20 cellular contexts compared by ENCODE assay signal in genomic region chr1:59342801-59343575, GRCh38. TPM values are rescaled to one million over a fixed set of nuclear protein-coding genes. Genes with fewer than 3 reads are reported as not detected.
DNase-seq lines count a peak whose midpoint lies in the region; ATAC-seq, FAIRE-seq and TF ChIP-seq lines count a peak whose summit lies in the region.
"Had no signal": no experiment of that assay in that cellular context is flagged by ENCODE, and none has a peak within 500 bp of the region (broad histone marks: within the 10 kb centered on the region; RNA-seq: fewer than 3 reads in every experiment).

No MANE protein-coding gene starts in this region.

- no peak overlapping the region for H2BK120ac ChIP-seq in trophoblast cell (ENCODE audit: insufficient read depth, low read length, poor library complexity)

- H3K4me1 ChIP-seq in HepG2 (ENCODE audit: insufficient read depth, low read length) = peaks cover 21% of the 10 kb centered on the region
- peaks cover 0 to 20% (median 9%) of the 10 kb centered on the region in 4 donors for H3K4me1 ChIP-seq in right lobe of liver
- peaks cover 2 to 3% of the 10 kb centered on the region in 2 experiments for H3K4me1 ChIP-seq in trophoblast cell (ENCODE audit: control insufficient read depth in 1 of 2, insufficient read depth in 2 of 2, low read length in 2 of 2)
- H3K4me1 ChIP-seq in colonic mucosa = no peaks in the 10 kb centered on the region
- H3K4me1 ChIP-seq in effector memory CD4-positive, alpha-beta T cell (ENCODE audit: control insufficient read depth, insufficient read depth, low read length, poor library complexity, severe bottlenecking) = no peaks in the 10 kb centered on the region
- H3K4me1 ChIP-seq: Peyer's patch had no signal

- no peak overlapping the region for H4K12ac ChIP-seq in trophoblast cell (ENCODE audit: low read depth, low read length)

- H4K91ac ChIP-seq in trophoblast cell (ENCODE audit: low read depth, low read length) = no peak overlapping the region

- 86% methylated on average over 3 of the region's 3 CpGs for WGBS in HepG2 (ENCODE audit: low lambda C conversion rate)
- 98% methylated on average over 3 of the region's 3 CpGs for WGBS in right lobe of liver (ENCODE audit: insufficient coverage, low coverage, low lambda C conversion rate, missing lambda C conversion rate)
- WGBS in trophoblast cell (ENCODE audit: extremely low coverage, insufficient coverage, insufficient read length) = no CpG with 5 or more reads among the region's 3 CpGs

- ATAC-seq in HepG2 (peak; percentile 69; the same call in 2 of the 3 replicates), right lobe of liver (no peak)

- H3K4me2 ChIP-seq in HepG2 (ENCODE audit: low read depth, low read length) (no peak overlapping the region), trophoblast cell (ENCODE audit: low read length) (no peak overlapping the region)

- DNase-seq in HepG2 (ENCODE audit: low spot score) (peak; percentile 40), right lobe of liver (no peak), iPS-NIHi11 (ENCODE audit: low spot score) (peak; percentile 12), trophoblast cell (no peak), colonic mucosa (no peak), NCI-H526 (lab: John Stamatoyannopoulos, UW) (no peak)
- no peak for DNase-seq in effector memory CD4-positive, alpha-beta T cell
- DNase-seq: DMS53, EL, GF-D8, HFFc6, MG63, NCI-H1048, NCI-H1417 treated with DMSO at 0.1 percent for 48 hours, NCI-H187, NCI-H82, Peyer's patch had no signal

- H2AFZ ChIP-seq in HepG2 (ENCODE audit: low read length) (no peak overlapping the region), trophoblast cell (ENCODE audit: insufficient read depth, low read length, poor library complexity) (no peak overlapping the region)

- H3K27ac ChIP-seq in HepG2 (ENCODE audit: extremely low read length, insufficient read depth, low read length) (no peak overlapping the region), right lobe of liver (no peak overlapping the region), trophoblast cell (ENCODE audit: low read depth, low read length) (peak overlapping the region; percentile 37), colonic mucosa (no peak overlapping the region)
- no peak overlapping the region for H3K27ac ChIP-seq in effector memory CD4-positive, alpha-beta T cell (ENCODE audit: insufficient read depth, low read length, poor library complexity, severe bottlenecking)
- H3K27ac ChIP-seq: Peyer's patch had no signal

- no peak overlapping the region for H3K4ac ChIP-seq in trophoblast cell (ENCODE audit: low read depth, low read length)

- H3K9ac ChIP-seq in HepG2 (ENCODE audit: insufficient read depth, low read depth, low read length) (no peak overlapping the region), trophoblast cell (ENCODE audit: low read length) (no peak overlapping the region), colonic mucosa (ENCODE audit: low read depth in 2 of 2, low read length in 2 of 2) (no peak overlapping the region)

- TF ChIP-seq POLR2A in HepG2 (IDR thresholded peaks at IDR 0.05; ENCODE audit: insufficient read depth in 1 of 2, low read depth in 2 of 2, low read length in 2 of 2) = no peak
- TF ChIP-seq POLR2A in right lobe of liver (IDR thresholded peaks at IDR 0.05) = no peak

- H3K36me3 ChIP-seq in HepG2 (replicated peaks in 1 of 2; ENCODE audit: control insufficient read depth in 1 of 2, insufficient read depth in 2 of 2, low read length in 2 of 2) (no peaks in the 10 kb centered on the region), right lobe of liver (no peaks in the 10 kb centered on the region), trophoblast cell (ENCODE audit: control insufficient read depth in 1 of 2, insufficient read depth in 2 of 2, low read length in 2 of 2) (no peaks in the 10 kb centered on the region), colonic mucosa (no peaks in the 10 kb centered on the region)
- H3K36me3 ChIP-seq in effector memory CD4-positive, alpha-beta T cell (ENCODE audit: control insufficient read depth, insufficient read depth, low read length) = no peaks in the 10 kb centered on the region
- H3K36me3 ChIP-seq: MG63, Peyer's patch had no signal

- TF ChIP-seq CTCF in HepG2 (CRISPR knock-in tag; IDR thresholded peaks at IDR 0.05) (no peak), right lobe of liver (IDR thresholded peaks at IDR 0.05) (no peak), colonic mucosa (IDR thresholded peaks at IDR 0.05) (no peak)

- TF ChIP-seq EP300 in HepG2 (IDR thresholded peaks at IDR 0.05; ENCODE audit: low read depth in 2 of 2, low read length in 2 of 2) (no peak), HepG2 (CRISPR knock-in tag; IDR thresholded peaks at IDR 0.05; ENCODE audit: borderline replicate concordance) (no peak)

- H3K79me1 ChIP-seq in trophoblast cell (ENCODE audit: low read length) = no peaks in the 10 kb centered on the region

- H3K9me3 ChIP-seq in HepG2 (ENCODE audit: low read length) = no peaks in the 10 kb centered on the region
- H3K9me3 ChIP-seq in right lobe of liver = no peaks in the 10 kb centered on the region
- no peaks in the 10 kb centered on the region for H3K9me3 ChIP-seq in trophoblast cell (ENCODE audit: insufficient read depth, low read depth, low read length)
- H3K9me3 ChIP-seq in colonic mucosa = no peaks in the 10 kb centered on the region
- H3K9me3 ChIP-seq in effector memory CD4-positive, alpha-beta T cell (ENCODE audit: control insufficient read depth, low read length) = no peaks in the 10 kb centered on the region
- H3K9me3 ChIP-seq: MG63, Peyer's patch had no signal

- no peak overlapping the region for H2BK12ac ChIP-seq in trophoblast cell (ENCODE audit: low read length)

- no peak overlapping the region for H2AK5ac ChIP-seq in trophoblast cell (ENCODE audit: low read length)

- H3K79me2 ChIP-seq in HepG2 (ENCODE audit: insufficient read depth, low read length) = no peaks in the 10 kb centered on the region
- H3K79me2 ChIP-seq in trophoblast cell (ENCODE audit: control insufficient read depth, insufficient read depth, low read length, poor library complexity) = no peaks in the 10 kb centered on the region

- POLR2A ChIA-PET in HepG2 (lab: Yijun Ruan, JAX) = no interaction called here

- no peak overlapping the region for H3K23ac ChIP-seq in trophoblast cell (ENCODE audit: low read length)

- in situ Hi-C loops in HepG2 (cut with HindIII; ENCODE audit: extremely low pct_ligation_motif_present, low pct_unique_long_range_greater_than_20kb) = no loop called here

- no peak overlapping the region for H3K14ac ChIP-seq in trophoblast cell (ENCODE audit: low read length)

- TF ChIP-seq RAD21 in HepG2 (CRISPR knock-in tag; IDR thresholded peaks at IDR 0.05) = no peak

- H4K20me1 ChIP-seq in HepG2 (ENCODE audit: insufficient read depth, low read length) = no peaks in the 10 kb centered on the region

- CTCF ChIA-PET in HepG2 (lab: Yijun Ruan, JAX; ENCODE audit: low intra/inter-chr PET ratio, low total read pairs) = no interaction called here

- FAIRE-seq in HepG2 (lab: Jason Lieb, UNC) = no peak
- FAIRE-seq: D721Med, H54 had no signal

- no TSS peak for BruUV-seq in HepG2 (replicated peaks; lab: Mats Ljungman, UMichigan)

- H3K4me3 ChIP-seq in HepG2 (replicated peaks in 1 of 3; ENCODE audit: insufficient read depth in 1 of 3, low read depth in 2 of 3, low read length in 3 of 3) (no peak overlapping the region), right lobe of liver (no peak overlapping the region), trophoblast cell (ENCODE audit: low read depth, low read length) (no peak overlapping the region), colonic mucosa (no peak overlapping the region)
- H3K4me3 ChIP-seq in effector memory CD4-positive, alpha-beta T cell (ENCODE audit: insufficient read depth, low read depth, low read length, poor library complexity, severe bottlenecking) = no peak overlapping the region
- H3K4me3 ChIP-seq: MG63, Peyer's patch had no signal

- H4K8ac ChIP-seq in trophoblast cell (ENCODE audit: low read depth, low read length) = no peak overlapping the region

- intact Hi-C loops in HepG2 (cut with micrococcal nuclease; ENCODE audit: unreplicated experiment) = no loop called here
- intact Hi-C loops in right lobe of liver (cut with DNase I) = no loop called here
- intact Hi-C loops in colonic mucosa (cut with DNase I) = no loop called here

- H2BK5ac ChIP-seq in trophoblast cell (ENCODE audit: low read depth, low read length, poor library complexity) = no peak overlapping the region

- no peaks in the 10 kb centered on the region for H3K27me3 ChIP-seq in HepG2 (ENCODE audit: control insufficient read depth in 1 of 2, insufficient read depth in 2 of 2, low read length in 2 of 2)
- H3K27me3 ChIP-seq in right lobe of liver = no peaks in the 10 kb centered on the region
- no peaks in the 10 kb centered on the region for H3K27me3 ChIP-seq in trophoblast cell (ENCODE audit: insufficient read depth, low read length)
- H3K27me3 ChIP-seq in colonic mucosa = no peaks in the 10 kb centered on the region
- no peaks in the 10 kb centered on the region for H3K27me3 ChIP-seq in effector memory CD4-positive, alpha-beta T cell (replicated peaks; ENCODE audit: control insufficient read depth, insufficient read depth, low read length, poor library complexity, severe bottlenecking)
- H3K27me3 ChIP-seq: MG63, Peyer's patch had no signal

- H3K18ac ChIP-seq in trophoblast cell (ENCODE audit: low read length) = no peak overlapping the region

RNA-seq across cellular contexts. Expression of gene FGGY, which starts 46.1 kb away (rescaled TPM):
- total RNA-seq in HepG2 (2016; rRNA removed; fragmentation: Illumina TruSeq; extraction: Trizol) = 15.7 and 20.0 TPM in 2 replicates
- 59.4 and 62.1 TPM in 2 replicates for total RNA-seq in HepG2 (2016; cell fraction: cytosol; rRNA removed; fragmentation: Illumina TruSeq; extraction: Trizol; ENCODE audit: low read depth)
- total RNA-seq in HepG2 (2016; cell fraction: insoluble cytoplasmic fraction; rRNA removed; fragmentation: Illumina TruSeq; extraction: Trizol) = 16.5 and 19.6 TPM in 2 replicates
- 19.5 and 21.4 TPM in 2 replicates for total RNA-seq in HepG2 (2016; cell fraction: membrane; rRNA removed; fragmentation: Illumina TruSeq; extraction: Trizol)
- total RNA-seq in HepG2 (2016; cell fraction: nucleus; rRNA removed; fragmentation: Illumina TruSeq; extraction: Trizol) = 16.9 and 19.5 TPM in 2 replicates
- 25.6 and 27.5 TPM in 2 replicates for polyA plus RNA-seq in HepG2 (2011; rRNA removed)
- 26.7 and 28.9 TPM in 2 replicates for polyA plus RNA-seq in HepG2 (2011; cell fraction: cytosol; rRNA removed)
- polyA plus RNA-seq in HepG2 (2011; cell fraction: nucleus; rRNA removed) = 13.2 and 13.8 TPM in 2 replicates
- polyA plus RNA-seq in HepG2 (2012) = 19.3 and 23.4 TPM in 2 replicates
- polyA plus RNA-seq in HepG2 (2016; cell fraction: cytosol; fragmentation: Illumina TruSeq; extraction: Trizol; ENCODE audit: low read depth) = 6.2 and 8.4 TPM in 2 replicates
- polyA plus RNA-seq in HepG2 (2016; cell fraction: insoluble cytoplasmic fraction; fragmentation: Illumina TruSeq; extraction: Trizol; ENCODE audit: low read depth) = 13.0 and 14.8 TPM in 2 replicates
- polyA plus RNA-seq in HepG2 (2016; cell fraction: membrane; fragmentation: Illumina TruSeq; extraction: Trizol; ENCODE audit: low read depth) = 9.0 and 11.2 TPM in 2 replicates
- 7.0 and 8.3 TPM in 2 replicates for polyA plus RNA-seq in HepG2 (2016; cell fraction: nucleus; fragmentation: Illumina TruSeq; extraction: Trizol; ENCODE audit: insufficient read depth, low read depth)
- 11.3 and 53.1 TPM in 2 replicates for polyA minus RNA-seq in HepG2 (2011; rRNA and poly(A)+ RNA removed; ENCODE audit: low replicate concordance)
- polyA minus RNA-seq in HepG2 (2011; cell fraction: cytosol; rRNA and poly(A)+ RNA removed) = 9.6 and 14.5 TPM in 2 replicates
- 62.8 and 75.2 TPM in 2 replicates for polyA minus RNA-seq in HepG2 (2011; cell fraction: nucleus; rRNA and poly(A)+ RNA removed)
- total RNA-seq in right lobe of liver = 10 to 100 TPM; 45.5 to 84.2 (median 58.7) TPM
- polyA plus RNA-seq in PFSK-1 (2012; ENCODE audit: insufficient read length, low read depth) = 16.3 TPM
- 6.0 and 6.2 TPM in 2 replicates for polyA plus RNA-seq in trophoblast cell (2013)
- 10 to 100 TPM; 12.5 to 19.5 TPM for total RNA-seq in colonic mucosa

Comparison
In these comparisons a context has a peak if more than half of its experiments do, and no peak if none do; other contexts are left out.
1. DNase-seq: peak in HepG2 (single experiment) and iPS-NIHi11 (single experiment); none in right lobe of liver (0 of 3), trophoblast cell (0 of 2), colonic mucosa (single experiment), NCI-H526 (0 of 2) and effector memory CD4-positive, alpha-beta T cell (0 of 3).